ENCODE assay signal across 8 cellular contexts in the genomic region with DNA sequence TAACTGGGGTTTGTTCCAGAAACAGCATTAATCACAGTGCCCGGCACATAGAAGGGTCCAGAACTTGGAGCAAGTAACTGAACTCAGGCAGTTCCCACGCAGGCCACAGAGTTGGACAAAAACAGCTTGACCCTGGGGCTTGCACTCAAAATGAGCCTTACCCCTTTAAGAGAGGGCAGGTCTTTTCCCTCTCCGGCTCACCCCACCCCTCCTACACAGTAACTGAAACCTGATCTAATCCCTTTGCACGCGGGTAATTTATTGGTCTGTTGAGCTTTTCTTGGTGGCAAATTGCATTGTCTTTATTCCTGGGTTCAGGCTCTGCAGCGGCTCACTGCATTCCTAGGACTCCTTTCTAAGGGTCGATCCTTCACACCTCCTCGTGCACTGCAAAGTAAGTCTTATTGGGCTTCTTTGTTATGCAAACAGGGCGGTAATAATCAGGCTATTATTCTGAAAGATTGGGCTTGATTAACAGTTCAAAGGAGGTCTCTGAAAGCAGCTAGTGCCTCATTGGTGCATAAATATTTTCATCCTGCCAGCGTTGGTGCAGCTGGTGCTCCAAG.
DNase-seq lines count a peak whose midpoint lies in the region; ATAC-seq, FAIRE-seq and TF ChIP-seq lines count a peak whose summit lies in the region.
"Not testable (repeated sequence)": the region's sequence is repeated elsewhere in the genome, so short reads cannot be mapped to it uniquely, and the experiment has no call there.

No MANE protein-coding gene starts in this region.

- H3K36me3 ChIP-seq in SJCRH30; heart right ventricle; skeletal muscle satellite cell (ENCODE audit: insufficient read depth, low read length): not testable (repeated sequence)

- H3K9me3 Mint-ChIP-seq in dendritic cell treated with granulocyte-macrophage colony-stimulating factor and Interleukin-4, amounts not matched to agents 40 ng/mL and 50 ng/mL, for 4 days; mesothelial cell of epicardium: not testable (repeated sequence)

- H3K4me3 ChIP-seq in NB4 (ENCODE audit: low read depth, low read length); heart right ventricle; skeletal muscle satellite cell (ENCODE audit: low read length): not testable (repeated sequence)
- peak overlapping the region; percentile 55 for H3K4me3 ChIP-seq in SJCRH30

- TF ChIP-seq POLR2A in H54 (IDR thresholded peaks at IDR 0.05; ENCODE audit: low read depth, low read length); NB4 (IDR thresholded peaks at IDR 0.05; ENCODE audit: extremely low read depth, insufficient read length): not testable (repeated sequence)

- TF ChIP-seq CTCF in NB4 (IDR thresholded peaks at IDR 0.05; ENCODE audit: low read depth, low read length); heart right ventricle (IDR thresholded peaks at IDR 0.05); mesothelial cell of epicardium (IDR thresholded peaks at IDR 0.05; ENCODE audit: unreplicated experiment): not testable (repeated sequence)

- intact Hi-C loops in dendritic cell treated with granulocyte-macrophage colony-stimulating factor and Interleukin-4, amounts not matched to agents 40 ng/mL and 50 ng/mL, for 4 days (cut with micrococcal nuclease); heart right ventricle (cut with DNase I): not testable (repeated sequence)

- peaks cover 28% of the 10 kb centered on the region for H3K4me1 Mint-ChIP-seq in dendritic cell treated with granulocyte-macrophage colony-stimulating factor and Interleukin-4, amounts not matched to agents 40 ng/mL and 50 ng/mL, for 4 days (ENCODE audit: low read depth)
- H3K4me1 Mint-ChIP-seq in mesothelial cell of epicardium, result peaks cover 21% of the 10 kb centered on the region

- peak overlapping the region; percentile 64 for H3K4me2 ChIP-seq in skeletal muscle satellite cell (ENCODE audit: low read length)

- not testable (repeated sequence) for H3K27me3 ChIP-seq in SJCRH30; heart right ventricle; skeletal muscle satellite cell (ENCODE audit: control insufficient read depth, insufficient read depth, low read length)

- not testable (repeated sequence) for H3K9me3 ChIP-seq in SJCRH30 (replicated peaks); heart right ventricle; skeletal muscle satellite cell (replicated peaks; ENCODE audit: low read length)

- peak overlapping the region; percentile 67 for H3K4me3 Mint-ChIP-seq in dendritic cell treated with granulocyte-macrophage colony-stimulating factor and Interleukin-4, amounts not matched to agents 40 ng/mL and 50 ng/mL, for 4 days
- peak overlapping the region; percentile 68 for H3K4me3 Mint-ChIP-seq in mesothelial cell of epicardium

- H3K27ac ChIP-seq in SJCRH30, result peak overlapping the region; percentile 18; the same call in 1 of the 2 replicates
- H3K27ac ChIP-seq in heart right ventricle, result not testable (repeated sequence)

- DNase-seq in AG20443 (ENCODE audit: low spot score) (peak; percentile 11), H54 (ENCODE audit: insufficient read length, low spot score) (peak; percentile 0), NB4 (ENCODE audit: low read depth) (peak; percentile 33), SJCRH30 (peak; percentile 55 to 75)
- not testable (repeated sequence) for DNase-seq in heart right ventricle; mesothelial cell of epicardium (ENCODE audit: low spot score in 2 of 2, unreplicated experiment in 2 of 2)

- H3K9ac ChIP-seq in skeletal muscle satellite cell (ENCODE audit: low read depth, low read length), result not testable (repeated sequence)

- H3K27me3 Mint-ChIP-seq in dendritic cell treated with granulocyte-macrophage colony-stimulating factor and Interleukin-4, amounts not matched to agents 40 ng/mL and 50 ng/mL, for 4 days; mesothelial cell of epicardium (ENCODE audit: low read depth): not testable (repeated sequence)

- H3K27ac Mint-ChIP-seq in dendritic cell treated with granulocyte-macrophage colony-stimulating factor and Interleukin-4, amounts not matched to agents 40 ng/mL and 50 ng/mL, for 4 days; mesothelial cell of epicardium: not testable (repeated sequence)

- WGBS in heart right ventricle, 2 donors, result 13 to 20% methylated on average over 7 to 9 of the region's 10 CpGs

- FAIRE-seq in H54 (lab: Jason Lieb, UNC), result peak; percentile 97

- H3K4me1 ChIP-seq in SJCRH30, result peaks cover 12% of the 10 kb centered on the region
- H3K4me1 ChIP-seq in heart right ventricle, result peaks cover 0 to 10% (median 0%) of the 10 kb centered on the region in 9 donors
- peaks cover 14% of the 10 kb centered on the region for H3K4me1 ChIP-seq in skeletal muscle satellite cell (ENCODE audit: control insufficient read depth, insufficient read depth, low read length)

- H3K36me3 Mint-ChIP-seq in dendritic cell treated with granulocyte-macrophage colony-stimulating factor and Interleukin-4, amounts not matched to agents 40 ng/mL and 50 ng/mL, for 4 days (ENCODE audit: low read depth), result peaks cover 14% of the 10 kb centered on the region
- not testable (repeated sequence) for H3K36me3 Mint-ChIP-seq in mesothelial cell of epicardium

- ATAC-seq in heart right ventricle, result peak; percentile 78 to 91 (median 88)
